ENCODE assay signal across 13 cellular contexts in genomic region chr13:39016087-39016486, GRCh38. TPM values are rescaled to one million over a fixed set of nuclear protein-coding genes. Genes with fewer than 3 reads are reported as not detected.
DNase-seq lines count a peak whose midpoint lies in the region; ATAC-seq lines count a peak whose summit lies in the region.
"Had no signal": no experiment of that assay in that cellular context is flagged by ENCODE, and none has a peak within 500 bp of the region (broad histone marks: within the 10 kb centered on the region; RNA-seq: fewer than 3 reads in every experiment).

No MANE protein-coding gene starts in this region.

- no peaks in the 10 kb centered on the region for H3K4me1 Mint-ChIP-seq in activated T-cell treated with anti-CD3 and anti-CD28 coated beads, Interleukin-2, amount 50 U/mL, for 72 hours (ENCODE audit: low read depth)
- H3K4me1 Mint-ChIP-seq in stimulated activated naive CD8-positive, alpha-beta T cell treated with anti-CD3 and anti-CD28 coated beads, Interleukin-15, amount 100 ng/mL, for 72 hours, result peaks cover 6% of the 10 kb centered on the region

- no peaks in the 10 kb centered on the region for H3K27me3 Mint-ChIP-seq in activated T-cell treated with anti-CD3 and anti-CD28 coated beads, Interleukin-2, amount 50 U/mL, for 72 hours (ENCODE audit: low read depth)
- no peaks in the 10 kb centered on the region for H3K27me3 Mint-ChIP-seq in stimulated activated naive CD8-positive, alpha-beta T cell treated with anti-CD3 and anti-CD28 coated beads, Interleukin-15, amount 100 ng/mL, for 72 hours
- H3K27me3 Mint-ChIP-seq: T-helper 17 cell had no signal

- H3K36me3 Mint-ChIP-seq in activated T-cell treated with anti-CD3 and anti-CD28 coated beads, Interleukin-2, amount 50 U/mL, for 72 hours (ENCODE audit: insufficient read depth in 2 of 2), result peaks cover 21 to 33% of the 10 kb centered on the region in 2 donors

- ATAC-seq in activated T-cell treated with anti-CD3 and anti-CD28 coated beads, Interleukin-2, amount 50 U/mL, for 72 hours (replicated peaks in 1 of 2), result peak; percentile 54 to 81
- peak; percentile 83 for ATAC-seq in GM21786 (IDR thresholded peaks at IDR 0.05; ENCODE audit: unreplicated experiment)
- peak; percentile 94 for ATAC-seq in HG03378 (IDR thresholded peaks at IDR 0.05; ENCODE audit: unreplicated experiment)
- peak; percentile 92 for ATAC-seq in stimulated activated naive CD8-positive, alpha-beta T cell treated with anti-CD3 and anti-CD28 coated beads, Interleukin-15, amount 100 ng/mL, for 72 hours

- H3K27ac Mint-ChIP-seq in activated T-cell treated with anti-CD3 and anti-CD28 coated beads, Interleukin-2, amount 50 U/mL, for 72 hours, result no peak overlapping the region
- no peak overlapping the region for H3K27ac Mint-ChIP-seq in stimulated activated naive CD8-positive, alpha-beta T cell treated with anti-CD3 and anti-CD28 coated beads, Interleukin-15, amount 100 ng/mL, for 72 hours
- H3K27ac Mint-ChIP-seq: T-helper 17 cell had no signal

- DNase-seq in activated T-cell treated with anti-CD3 and anti-CD28 coated beads, Interleukin-2, amount 50 U/mL, for 72 hours, result no peak
- DNase-seq in activated T-cell treated with anti-CD3 and anti-CD28 coated beads, Interleukin-2, amount 50 U/mL, for 48 hours, result no peak
- no peak for DNase-seq in stimulated activated naive CD8-positive, alpha-beta T cell treated with anti-CD3 and anti-CD28 coated beads, Interleukin-15, amount 100 ng/mL, for 72 hours
- DNase-seq in NCI-H524 treated with DMSO at 0.1 percent for 48 hours (lab: John Stamatoyannopoulos, UW) (no peak), DMS79 treated with DMSO at 0.1 percent for 48 hours (lab: John Stamatoyannopoulos, UW) (no peak), cortex of kidney (lab: John Stamatoyannopoulos, UW) (no peak)
- DNase-seq: MG63; stimulated activated CD4-positive, alpha-beta T cell treated with anti-CD3 and anti-CD28 coated beads, Interleukin-12 subunit alpha, Interleukin-12 subunit beta, amount 100 ng/mL, for 4 hours; T-helper 17 cell had no signal

- H3K9me3 Mint-ChIP-seq in activated T-cell treated with anti-CD3 and anti-CD28 coated beads, Interleukin-2, amount 50 U/mL, for 72 hours, result no peaks in the 10 kb centered on the region
- no peaks in the 10 kb centered on the region for H3K9me3 Mint-ChIP-seq in stimulated activated naive CD8-positive, alpha-beta T cell treated with anti-CD3 and anti-CD28 coated beads, Interleukin-15, amount 100 ng/mL, for 72 hours
- H3K9me3 Mint-ChIP-seq: brain had no signal

- H3K4me3 Mint-ChIP-seq in activated T-cell treated with anti-CD3 and anti-CD28 coated beads, Interleukin-2, amount 50 U/mL, for 72 hours, result no peak overlapping the region
- H3K4me3 Mint-ChIP-seq in stimulated activated naive CD8-positive, alpha-beta T cell treated with anti-CD3 and anti-CD28 coated beads, Interleukin-15, amount 100 ng/mL, for 72 hours, result no peak overlapping the region
- H3K4me3 Mint-ChIP-seq: brain, T-helper 17 cell had no signal

RNA-seq across cellular contexts. Expression of gene PROSER1, which starts 21.8 kb away (rescaled TPM):
- total RNA-seq in activated T-cell treated with anti-CD3 and anti-CD28 coated beads, Interleukin-2, amount 50 U/mL, for 72 hours, result 100 to 1,000 TPM; 114 to 116 TPM

RNA-seq across cellular contexts. Expression of gene NHLRC3, which starts 22.2 kb away (rescaled TPM):
- 10 to 100 TPM; 27.1 to 30.3 TPM for total RNA-seq in activated T-cell treated with anti-CD3 and anti-CD28 coated beads, Interleukin-2, amount 50 U/mL, for 72 hours

RNA-seq across cellular contexts. Expression of gene STOML3, which starts 25.5 kb away (rescaled TPM):
- not detected for total RNA-seq in activated T-cell treated with anti-CD3 and anti-CD28 coated beads, Interleukin-2, amount 50 U/mL, for 72 hours
- total RNA-seq: OCI-LY7, T-helper 17 cell had no signal
